ENCODE assay signal across 8 cellular contexts in genomic region chr1:2133039-2133878, GRCh38.
DNase-seq lines count a peak whose midpoint lies in the region; ATAC-seq and TF ChIP-seq lines count a peak whose summit lies in the region.

No MANE protein-coding gene starts in this region.

- H3K4me2 ChIP-seq in OCI-LY1 (ENCODE audit: low read length) = peak overlapping the region; percentile 54

- H3F3A ChIP-seq in OCI-LY1 (ENCODE audit: insufficient read depth, low read length) = no peaks in the 10 kb centered on the region

- ATAC-seq in GM19351 (IDR thresholded peaks at IDR 0.05; ENCODE audit: unreplicated experiment) (peak; percentile 92), HG03460 (IDR thresholded peaks at IDR 0.05; ENCODE audit: unreplicated experiment) (peak; percentile 79), mucosa of descending colon (peak; percentile 89)

- H3K4me3 ChIP-seq in AG10803 (ENCODE audit: low read length) (peak overlapping the region; percentile 62), OCI-LY1 (ENCODE audit: low read depth, low read length, poor library complexity, severe bottlenecking) (peak overlapping the region; percentile 50), mucosa of descending colon (peak overlapping the region; percentile 0)

- peaks cover 7% of the 10 kb centered on the region for H3K4me1 ChIP-seq in OCI-LY1 (ENCODE audit: insufficient read depth, low read length, severe bottlenecking)
- H3K4me1 ChIP-seq in mucosa of descending colon (ENCODE audit: low read depth) = peaks cover 31% of the 10 kb centered on the region

- H3K36me3 ChIP-seq in OCI-LY1 (ENCODE audit: insufficient read depth, low read length) = no peaks in the 10 kb centered on the region
- no peaks in the 10 kb centered on the region for H3K36me3 ChIP-seq in mucosa of descending colon (ENCODE audit: low read depth)

- H3K27ac ChIP-seq in OCI-LY1 (ENCODE audit: low read depth, low read length, poor library complexity, severe bottlenecking) = no peak overlapping the region
- H3K27ac ChIP-seq in epithelial cell of prostate = peak overlapping the region; percentile 89

- H2AFZ ChIP-seq in OCI-LY1 (ENCODE audit: low read length) = no peak overlapping the region

- intact Hi-C loops in mucosa of descending colon (cut with DNase I, micrococcal nuclease) = no loop called here

- H3K79me2 ChIP-seq in OCI-LY1 (ENCODE audit: insufficient read depth, low read length) = no peaks in the 10 kb centered on the region

- no peaks in the 10 kb centered on the region for H3K9me3 ChIP-seq in OCI-LY1 (ENCODE audit: low read length)
- no peaks in the 10 kb centered on the region for H3K9me3 ChIP-seq in mucosa of descending colon

- no peaks in the 10 kb centered on the region for H4K20me1 ChIP-seq in OCI-LY1 (ENCODE audit: insufficient read depth, low read length)

- DNase-seq in AG10803 (ENCODE audit: low read depth) = peak; percentile 98
- DNase-seq in activated T-cell treated with anti-CD3 and anti-CD28 coated beads for 24 hours (ENCODE audit: low read depth) = peak; percentile 93
- DNase-seq in epithelial cell of prostate (ENCODE audit: low read depth, low spot score) = peak; percentile 82
- DNase-seq in mucosa of descending colon = peak; percentile 98 to 99 (median 99)
- DNase-seq in stimulated activated CD8-positive, alpha-beta memory T cell treated with anti-CD3 and anti-CD28 coated beads, Interleukin-2, amount 100 ng/mL, for 48 hours (ENCODE audit: low read depth in 2 of 2) = peak; percentile 95 to 97

- H3K9ac ChIP-seq in OCI-LY1 (ENCODE audit: low read length) = no peak overlapping the region; the same call in 1 of the 2 replicates

- H3K27me3 ChIP-seq in OCI-LY1 (ENCODE audit: insufficient read depth, low read length) = no peaks in the 10 kb centered on the region; the same call in 1 of the 2 replicates

- no peaks in the 10 kb centered on the region for H3K9me2 ChIP-seq in OCI-LY1 (ENCODE audit: low read depth, low read length)

- no peak; the same call in 1 of the 2 replicates for TF ChIP-seq CTCF in AG10803 (conservative IDR thresholded peaks at IDR 0.05; ENCODE audit: low read length)
- TF ChIP-seq CTCF in OCI-LY1 (IDR thresholded peaks at IDR 0.05; ENCODE audit: low read length) = no peak
- TF ChIP-seq CTCF in mucosa of descending colon (IDR thresholded peaks at IDR 0.05) = peak; percentile 14

Comparison
In these comparisons a context has a peak if more than half of its experiments do, and no peak if none do; other contexts are left out.
1. H3K4me3 ChIP-seq: peak in every context shown above with its lines; median percentile 62 in AG10803; 50 in OCI-LY1; 0 in mucosa of descending colon.